In genomic region chr6:147448212-147448611, GRCh38 we compare ENCODE assay signal across 12 cellular contexts.
DNase-seq lines count a peak whose midpoint lies in the region; ATAC-seq and TF ChIP-seq lines count a peak whose summit lies in the region.
"Had no signal": no experiment of that assay in that cellular context is flagged by ENCODE, and none has a peak within 500 bp of the region (broad histone marks: within the 10 kb centered on the region; RNA-seq: fewer than 3 reads in every experiment).

No MANE protein-coding gene starts in this region.

- TF ChIP-seq CTCF in brain (conservative IDR thresholded peaks at IDR 0.05) (no peak), nephron progenitor cell (IDR thresholded peaks at IDR 0.05) (no peak)

- DNase-seq in nephron progenitor cell (peak; percentile 12), dermis blood vessel endothelial cell (no peak), cardiac septum (ENCODE audit: low spot score) (no peak), cerebellum (ENCODE audit: low spot score) (no peak)
- DNase-seq: erythroblast, NCI-H187 had no signal

- H3K4me1 Mint-ChIP-seq in IgD-negative memory B cell = peaks cover 12 to 18% (median 13%) of the 10 kb centered on the region in 3 donors
- H3K4me1 Mint-ChIP-seq in brain = peaks cover 14% of the 10 kb centered on the region
- peaks cover 14% of the 10 kb centered on the region for H3K4me1 Mint-ChIP-seq in nephron progenitor cell
- H3K4me1 Mint-ChIP-seq: CD14-positive monocyte had no signal

- peak overlapping the region in 3 of 4 donors; percentile 18 to 77 (median 54) for H3K4me3 Mint-ChIP-seq in IgD-negative memory B cell
- peak overlapping the region in 4 of 5 experiments; percentile 14 to 73 (median 24) for H3K4me3 Mint-ChIP-seq in brain
- H3K4me3 Mint-ChIP-seq in nephron progenitor cell = peak overlapping the region; percentile 39
- H3K4me3 Mint-ChIP-seq: CD14-positive monocyte had no signal

- no peaks in the 10 kb centered on the region for H3K9me3 Mint-ChIP-seq in IgD-negative memory B cell
- H3K9me3 Mint-ChIP-seq in brain = no peaks in the 10 kb centered on the region
- H3K9me3 Mint-ChIP-seq in nephron progenitor cell = no peaks in the 10 kb centered on the region

- ATAC-seq in GM18861 (IDR thresholded peaks at IDR 0.05; ENCODE audit: unreplicated experiment) (peak; percentile 51), GM19452 (IDR thresholded peaks at IDR 0.05; ENCODE audit: unreplicated experiment) (no peak)
- ATAC-seq: left lobe of liver had no signal

- H3K27ac Mint-ChIP-seq in IgD-negative memory B cell = peak overlapping the region in 1 of 3 donors; percentile 51
- no peak overlapping the region for H3K27ac Mint-ChIP-seq in brain
- H3K27ac Mint-ChIP-seq in nephron progenitor cell = no peak overlapping the region
- H3K27ac Mint-ChIP-seq: CD14-positive monocyte had no signal

- H3K36me3 Mint-ChIP-seq in IgD-negative memory B cell (peaks cover 2% of the 10 kb centered on the region), brain (no peaks in the 10 kb centered on the region), nephron progenitor cell (ENCODE audit: low read depth) (no peaks in the 10 kb centered on the region)
- H3K36me3 Mint-ChIP-seq: CD14-positive monocyte had no signal

- intact Hi-C loops in cardiac septum (cut with DNase I) = no loop called here

- peaks cover 7% of the 10 kb centered on the region for H3K27me3 Mint-ChIP-seq in IgD-negative memory B cell
- H3K27me3 Mint-ChIP-seq in brain = peaks cover 55% of the 10 kb centered on the region
- H3K27me3 Mint-ChIP-seq in nephron progenitor cell (ENCODE audit: low read depth, poor library complexity) = peaks cover 6% of the 10 kb centered on the region
